1 cellular context compared by ENCODE assay signal in genomic region chr18:73431620-73432019, GRCh38.
TF ChIP-seq lines count a peak whose summit lies in the region.

No MANE protein-coding gene starts in this region.

TF ChIP-seq in WTC11, 78 proteins besides CTCF, POLR2A, EP300 and RAD21 (continued from another document):
- TF ChIP-seq MXD4 (CRISPR knock-in tag; IDR thresholded peaks at IDR 0.05; ENCODE audit: borderline replicate concordance), result no peak
